ENCODE assay signal across 9 cellular contexts in the genomic region with DNA sequence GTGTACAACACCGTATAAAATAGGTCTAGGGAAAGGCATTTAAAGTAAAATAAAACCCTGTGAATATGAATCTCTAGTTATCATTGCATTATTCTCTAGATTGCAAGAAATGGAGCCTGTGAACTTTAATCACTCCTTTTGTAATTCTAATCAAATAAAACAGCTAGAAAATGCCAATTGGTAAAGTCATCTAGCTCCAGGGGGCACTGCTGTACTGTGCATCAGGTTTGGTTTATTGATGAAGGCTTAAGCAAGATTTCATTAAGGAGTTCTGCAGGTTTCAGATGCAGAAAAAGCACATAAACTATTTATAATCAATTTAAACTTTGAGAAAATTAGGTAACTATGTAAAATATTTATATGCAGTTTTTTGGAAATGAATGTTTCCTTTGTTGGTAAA.
A peak's percentile ranks its signal among the peaks of the same experiment; 100 is the strongest.
DNase-seq lines count a peak whose midpoint lies in the region; ATAC-seq and TF ChIP-seq lines count a peak whose summit lies in the region.
"Had no signal": no experiment of that assay in that cellular context is flagged by ENCODE, and none has a peak within 500 bp of the region (broad histone marks: within the 10 kb centered on the region; RNA-seq: fewer than 3 reads in every experiment).

No MANE protein-coding gene starts in this region.

- TF ChIP-seq CTCF in tibial nerve (IDR thresholded peaks at IDR 0.05) (peak in 3 of 5 experiments; percentile 15 to 31 (median 27)), stomach (IDR thresholded peaks at IDR 0.05) (peak in 1 of 7 experiments; percentile 15)

- H3K36me3 ChIP-seq in tibial nerve = no peaks in the 10 kb centered on the region
- no peaks in the 10 kb centered on the region for H3K36me3 ChIP-seq in stomach

- ATAC-seq in Right ventricle myocardium superior (ENCODE audit: poor library complexity) (no peak), Right ventricle myocardium inferior (no peak), HG03520 (IDR thresholded peaks at IDR 0.05; ENCODE audit: unreplicated experiment) (no peak)

- no peaks in the 10 kb centered on the region for H3K4me1 ChIP-seq in tibial nerve
- H3K4me1 ChIP-seq in stomach = no peaks in the 10 kb centered on the region

- H3K9me3 ChIP-seq in tibial nerve = no peaks in the 10 kb centered on the region
- H3K9me3 ChIP-seq in stomach = no peaks in the 10 kb centered on the region

- H3K27me3 ChIP-seq in tibial nerve (no peaks in the 10 kb centered on the region), stomach (no peaks in the 10 kb centered on the region)

- WGBS in tibial nerve, 2 donors = 29 to 47% methylated on average over 1 of the region's 1 CpG
- WGBS in stomach, 5 donors = 20 to 41% (median 33%) methylated on average over 1 of the region's 1 CpG

- intact Hi-C loops in Right ventricle myocardium superior (cut with DNase I) (no loop called here), Right ventricle myocardium inferior (cut with DNase I) (no loop called here), stomach (cut with DNase I; ENCODE audit: low total_unique reads) (no loop called here)

- peak; percentile 30 for DNase-seq in Right ventricle myocardium superior
- DNase-seq in Right ventricle myocardium inferior (ENCODE audit: missing footprints) = no peak
- DNase-seq in NCI-H82 treated with DMSO at 0.1 percent for 48 hours (lab: John Stamatoyannopoulos, UW; ENCODE audit: unreplicated experiment) = peak; percentile 29
- DNase-seq in fibroblast of peridontal ligament (ENCODE audit: extremely low read depth) = peak; percentile 13
- peak in 1 of 2 donors; percentile 21 for DNase-seq in tibial nerve (ENCODE audit: low spot score in 2 of 2)
- no peak for DNase-seq in stomach
- DNase-seq in OCI-M2 (lab: John Stamatoyannopoulos, UW; ENCODE audit: unreplicated experiment) = no peak
- DNase-seq: activated B cell treated with CpG ODN at 0.5 μM for 24 hours had no signal

- no peak for TF ChIP-seq POLR2A in tibial nerve (IDR thresholded peaks at IDR 0.05)
- no peak for TF ChIP-seq POLR2A in stomach (IDR thresholded peaks at IDR 0.05)

- H3K27ac ChIP-seq in tibial nerve (no peak overlapping the region), stomach (no peak overlapping the region)

- no peak overlapping the region for H3K4me3 ChIP-seq in tibial nerve
- no peak overlapping the region for H3K4me3 ChIP-seq in stomach

- no peak for TF ChIP-seq EP300 in tibial nerve (IDR thresholded peaks at IDR 0.05)
- no peak for TF ChIP-seq EP300 in stomach (IDR thresholded peaks at IDR 0.05)

Comparison
In these comparisons a context has a peak if more than half of its experiments do, and no peak if none do; other contexts are left out.
1. DNase-seq: peak in Right ventricle myocardium superior (single experiment), NCI-H82 treated with DMSO at 0.1 percent for 48 hours (single experiment) and fibroblast of peridontal ligament (single experiment); none in Right ventricle myocardium inferior (single experiment), stomach (single experiment) and OCI-M2 (single experiment).